ENCODE assay signal across 1 cellular context in genomic region chr3:125001557-125002413, GRCh38.
TF ChIP-seq lines count a peak whose summit lies in the region.

No MANE protein-coding gene starts in this region.

TF ChIP-seq in HepG2, 621 proteins besides CTCF, POLR2A, EP300 and RAD21 (continued from another document and continues in another):
- no peak for TF ChIP-seq RBM39 (IDR thresholded peaks at IDR 0.05; ENCODE audit: low read depth, low read length, poor library complexity, severe bottlenecking)
- TF ChIP-seq YEATS4 (CRISPR knock-in tag; IDR thresholded peaks at IDR 0.05; ENCODE audit: borderline replicate concordance), result peak; percentile 69; the same call in 1 of the 2 replicates
- peak; percentile 39; the same call in 1 of the 2 replicates for TF ChIP-seq GATAD1 (CRISPR knock-in tag; IDR thresholded peaks at IDR 0.05)
- TF ChIP-seq ZBTB38 (CRISPR knock-in tag; IDR thresholded peaks at IDR 0.05), result peak; percentile 59; the same call in 1 of the 2 replicates
- no peak for TF ChIP-seq ZNF18 (CRISPR knock-in tag; IDR thresholded peaks at IDR 0.05; ENCODE audit: insufficient replicate concordance)
- TF ChIP-seq ZZZ3 (CRISPR knock-in tag; IDR thresholded peaks at IDR 0.05; ENCODE audit: borderline replicate concordance), result no peak
- TF ChIP-seq SP140L (CRISPR knock-in tag; IDR thresholded peaks at IDR 0.05; ENCODE audit: borderline replicate concordance), result no peak
- peak; percentile 90 for TF ChIP-seq FOXJ3 (CRISPR knock-in tag; IDR thresholded peaks at IDR 0.05; ENCODE audit: borderline replicate concordance)
- TF ChIP-seq KMT2B (CRISPR knock-in tag; IDR thresholded peaks at IDR 0.05), result 0 out of 2 replicates have a peak, but pooled peaks have one; percentile 33
- 0 out of 2 replicates have a peak, but pooled peaks have one; percentile 23 for TF ChIP-seq SIX1 (CRISPR knock-in tag; IDR thresholded peaks at IDR 0.05; ENCODE audit: borderline replicate concordance)
- no peak for TF ChIP-seq SATB2 (CRISPR knock-in tag; IDR thresholded peaks at IDR 0.05)
- TF ChIP-seq TSC22D2 (CRISPR knock-in tag; IDR thresholded peaks at IDR 0.05; ENCODE audit: borderline replicate concordance), result no peak
- TF ChIP-seq ATF2 (CRISPR knock-in tag; IDR thresholded peaks at IDR 0.05), result peak; percentile 88
- no peak for TF ChIP-seq SMARCC2 (IDR thresholded peaks at IDR 0.05)
- peak; percentile 99 for TF ChIP-seq PPARG (CRISPR knock-in tag; conservative IDR thresholded peaks at IDR 0.05)
- TF ChIP-seq CBX5 (CRISPR knock-in tag; IDR thresholded peaks at IDR 0.05; ENCODE audit: borderline replicate concordance), result peak; percentile 65; the same call in 1 of the 2 replicates
- no peak for TF ChIP-seq E2F2 (CRISPR knock-in tag; IDR thresholded peaks at IDR 0.05; ENCODE audit: borderline replicate concordance)
- TF ChIP-seq TEAD3 (CRISPR knock-in tag; optimal IDR thresholded peaks at IDR 0.05; ENCODE audit: borderline replicate concordance), result peak; percentile 88
- TF ChIP-seq ZBTB49 (CRISPR knock-in tag; IDR thresholded peaks at IDR 0.05; ENCODE audit: borderline replicate concordance), result no peak
- no peak for TF ChIP-seq MATR3 (CRISPR knock-in tag; IDR thresholded peaks at IDR 0.05)
- no peak for TF ChIP-seq TCF12 (IDR thresholded peaks at IDR 0.05)
- peak; percentile 63 for TF ChIP-seq TCF12 (CRISPR knock-in tag; IDR thresholded peaks at IDR 0.05)
- no peak for TF ChIP-seq KLF13 (CRISPR knock-in tag; IDR thresholded peaks at IDR 0.05)
- TF ChIP-seq ZNF572 (CRISPR knock-in tag; IDR thresholded peaks at IDR 0.05), result no peak
- TF ChIP-seq ETV5 (CRISPR knock-in tag; IDR thresholded peaks at IDR 0.05; ENCODE audit: borderline replicate concordance), result peak; percentile 24; the same call in 1 of the 2 replicates
- peak; percentile 87 for TF ChIP-seq ZBTB43 (CRISPR knock-in tag; conservative IDR thresholded peaks at IDR 0.05)
- TF ChIP-seq ATF3 (CRISPR knock-in tag; IDR thresholded peaks at IDR 0.05), result peak; percentile 66; the same call in 1 of the 2 replicates
- TF ChIP-seq BRCA1 (CRISPR knock-in tag; IDR thresholded peaks at IDR 0.05), result 0 out of 2 replicates have a peak, but pooled peaks have one; percentile 37
- TF ChIP-seq ZNF816 (CRISPR knock-in tag; IDR thresholded peaks at IDR 0.05; ENCODE audit: borderline replicate concordance), result no peak; the same call in 1 of the 2 replicates
- no peak for TF ChIP-seq ZNF230 (CRISPR knock-in tag; IDR thresholded peaks at IDR 0.05)
- TF ChIP-seq POLR2G (IDR thresholded peaks at IDR 0.05; ENCODE audit: low read depth, low read length), result peak; percentile 15; the same call in 1 of the 2 replicates
- peak; percentile 51; the same call in 1 of the 2 replicates for TF ChIP-seq ZSCAN20 (CRISPR knock-in tag; IDR thresholded peaks at IDR 0.05; ENCODE audit: borderline replicate concordance)
- no peak for TF ChIP-seq ZNF414 (CRISPR knock-in tag; IDR thresholded peaks at IDR 0.05)
- no peak for TF ChIP-seq MYNN (CRISPR knock-in tag; IDR thresholded peaks at IDR 0.05; ENCODE audit: low read depth)
- TF ChIP-seq PRDM15 (CRISPR knock-in tag; IDR thresholded peaks at IDR 0.05), result no peak
- TF ChIP-seq U2AF1 (optimal IDR thresholded peaks at IDR 0.05; ENCODE audit: low read depth, low read length), result no peak
- TF ChIP-seq PRDM10 (CRISPR knock-in tag; IDR thresholded peaks at IDR 0.05; ENCODE audit: low read depth), result peak; percentile 74
- no peak for TF ChIP-seq FUBP1 (CRISPR knock-in tag; IDR thresholded peaks at IDR 0.05; ENCODE audit: borderline replicate concordance)
- TF ChIP-seq CBX1 (IDR thresholded peaks at IDR 0.05; ENCODE audit: low read depth), result no peak
- TF ChIP-seq SIN3A (IDR thresholded peaks at IDR 0.05; ENCODE audit: borderline replicate concordance, low read depth, low read length), result no peak
